Comparison of ENCODE assay signal across 12 cellular contexts in the genomic region with DNA sequence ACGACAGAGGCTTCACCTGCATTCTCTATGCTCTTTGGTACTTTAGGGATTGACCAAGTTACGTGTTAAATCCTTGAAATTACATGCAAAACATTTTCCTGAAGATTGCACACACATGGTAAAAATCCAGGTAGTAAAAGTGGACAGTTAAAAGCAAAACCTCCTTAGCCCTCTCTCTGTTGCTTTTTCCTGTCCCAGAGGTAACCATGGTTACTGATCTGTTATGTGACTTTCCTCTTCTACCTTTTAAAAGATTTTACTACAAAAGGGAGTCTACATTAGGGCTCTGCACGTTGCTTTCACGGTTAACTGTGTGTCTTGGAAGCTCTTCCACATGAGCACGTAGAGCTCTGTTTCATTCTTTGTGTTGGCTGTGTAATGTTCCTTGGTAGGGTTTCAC.
"Had no signal": no experiment of that assay in that cellular context is flagged by ENCODE, and none has a peak within 500 bp of the region (broad histone marks: within the 10 kb centered on the region; RNA-seq: fewer than 3 reads in every experiment).

No MANE protein-coding gene starts in this region.

- H3K4me3 Mint-ChIP-seq: activated CD8-positive, alpha-beta T cell treated with anti-CD3 and anti-CD28 coated beads, Interleukin-2, amount 10 ng/mL, durations not matched to agents 7 days and 5 days; activated T-helper 1 cell treated with anti-CD3 and anti-CD28 coated beads, Interleukin-12 subunit alpha, Interleukin-12 subunit beta, Interleukin-2, Interleukin-4 antibody, amounts not matched to agents 30 ng/mL and 10 ng/mL and 1 ng/mL, durations not matched to agents 14 hours and 24 hours and 36 hours; central memory CD8-positive, alpha-beta T cell; natural killer cell treated with Interleukin-12 subunit alpha and Interleukin-12 subunit beta and Interleukin-15 and Interleukin-18, amount 100 ng/mL, for 72 hours had no signal

- H3K27me3 ChIP-seq: adrenal gland, upper lobe of right lung had no signal

- H3K9me3 Mint-ChIP-seq: activated T-helper 1 cell treated with anti-CD3 and anti-CD28 coated beads, Interleukin-12 subunit alpha, Interleukin-12 subunit beta, Interleukin-2, Interleukin-4 antibody, amounts not matched to agents 30 ng/mL and 10 ng/mL and 1 ng/mL, durations not matched to agents 14 hours and 24 hours and 36 hours; central memory CD8-positive, alpha-beta T cell; natural killer cell treated with Interleukin-12 subunit alpha and Interleukin-12 subunit beta and Interleukin-15 and Interleukin-18, amount 100 ng/mL, for 72 hours had no signal

- H3K36me3 Mint-ChIP-seq: natural killer cell treated with Interleukin-12 subunit alpha and Interleukin-12 subunit beta and Interleukin-15 and Interleukin-18, amount 100 ng/mL, for 72 hours had no signal

- H3K27me3 Mint-ChIP-seq: central memory CD8-positive, alpha-beta T cell; natural killer cell treated with Interleukin-12 subunit alpha and Interleukin-12 subunit beta and Interleukin-15 and Interleukin-18, amount 100 ng/mL, for 72 hours had no signal

- H3K27ac ChIP-seq: adrenal gland, upper lobe of right lung had no signal

- FAIRE-seq: small intestine had no signal

- H3K4me1 ChIP-seq: adrenal gland had no signal

- H3K9me3 ChIP-seq: adrenal gland, upper lobe of right lung had no signal

- H3K4me1 Mint-ChIP-seq: central memory CD8-positive, alpha-beta T cell had no signal

- ATAC-seq: activated CD8-positive, alpha-beta T cell treated with anti-CD3 and anti-CD28 coated beads, Interleukin-2, amount 10 ng/mL, durations not matched to agents 7 days and 5 days; left colon; natural killer cell treated with Interleukin-12 subunit alpha and Interleukin-12 subunit beta and Interleukin-15 and Interleukin-18, amount 100 ng/mL, for 72 hours; SK-N-SH treated with all-trans-retinoic acid at 6 μM for 48 hours; upper lobe of right lung had no signal

- H3K27ac Mint-ChIP-seq: activated CD8-positive, alpha-beta T cell treated with anti-CD3 and anti-CD28 coated beads, Interleukin-2, amount 10 ng/mL, durations not matched to agents 7 days and 5 days; activated T-helper 1 cell treated with anti-CD3 and anti-CD28 coated beads, Interleukin-12 subunit alpha, Interleukin-12 subunit beta, Interleukin-2, Interleukin-4 antibody, amounts not matched to agents 30 ng/mL and 10 ng/mL and 1 ng/mL, durations not matched to agents 14 hours and 24 hours and 36 hours; natural killer cell treated with Interleukin-12 subunit alpha and Interleukin-12 subunit beta and Interleukin-15 and Interleukin-18, amount 100 ng/mL, for 72 hours had no signal

- H3K4me3 ChIP-seq: adrenal gland, upper lobe of right lung had no signal

- DNase-seq: activated CD4-positive, alpha-beta T cell treated with anti-CD3 and anti-CD28 coated beads for 4 hours; activated CD8-positive, alpha-beta memory T cell treated with anti-CD3 and anti-CD28 coated beads, Interleukin-2, amount 50 U/mL, for 48 hours; activated CD8-positive, alpha-beta T cell treated with anti-CD3 and anti-CD28 coated beads, Interleukin-2, amount 10 ng/mL, durations not matched to agents 7 days and 5 days; activated naive CD4-positive, alpha-beta T cell; adrenal gland; small intestine; upper lobe of right lung had no signal
